ENCODE assay signal across 1 cellular context in genomic region chr12:12266873-12267634, GRCh38.
TF ChIP-seq lines count a peak whose summit lies in the region.

Gene LRP6, minus strand, starts transcription at chr12:12267044. Its CDS starts 309 bp downstream, at chr12:12266735.

TF ChIP-seq in HEK293, 187 proteins besides CTCF, POLR2A, EP300 and RAD21 (continued from another document):
- peak; percentile 96 for TF ChIP-seq PRDM2 (tag by site-specific recombination; IDR thresholded peaks at IDR 0.05; ENCODE audit: borderline replicate concordance)
- TF ChIP-seq HOXA7 (CRISPR knock-in tag; IDR thresholded peaks at IDR 0.05; ENCODE audit: borderline replicate concordance), result no peak
- peak; percentile 66; the same call in 1 of the 2 replicates for TF ChIP-seq ZNF701 (tag by site-specific recombination; IDR thresholded peaks at IDR 0.05)
- TF ChIP-seq ZNF558 (tag by site-specific recombination; IDR thresholded peaks at IDR 0.05), result peak; percentile 69; the same call in 1 of the 2 replicates
- no peak; the same call in 1 of the 2 replicates for TF ChIP-seq ZNF623 (tag by site-specific recombination; IDR thresholded peaks at IDR 0.05)
- no peak for TF ChIP-seq ZNF549 (tag by site-specific recombination; IDR thresholded peaks at IDR 0.05)
- no peak for TF ChIP-seq ZNF571 (tag by site-specific recombination; IDR thresholded peaks at IDR 0.05)
- TF ChIP-seq ZNF560 (tag by site-specific recombination; IDR thresholded peaks at IDR 0.05; ENCODE audit: borderline replicate concordance), result no peak
- peak; percentile 94 for TF ChIP-seq ZBTB48 (tag by site-specific recombination; IDR thresholded peaks at IDR 0.05)
- TF ChIP-seq BCL6B (tag by site-specific recombination; IDR thresholded peaks at IDR 0.05), result peak; percentile 40; the same call in 1 of the 2 replicates
- TF ChIP-seq KLF16 (tag by site-specific recombination; IDR thresholded peaks at IDR 0.05), result peak; percentile 100
- TF ChIP-seq, protein P1, sequence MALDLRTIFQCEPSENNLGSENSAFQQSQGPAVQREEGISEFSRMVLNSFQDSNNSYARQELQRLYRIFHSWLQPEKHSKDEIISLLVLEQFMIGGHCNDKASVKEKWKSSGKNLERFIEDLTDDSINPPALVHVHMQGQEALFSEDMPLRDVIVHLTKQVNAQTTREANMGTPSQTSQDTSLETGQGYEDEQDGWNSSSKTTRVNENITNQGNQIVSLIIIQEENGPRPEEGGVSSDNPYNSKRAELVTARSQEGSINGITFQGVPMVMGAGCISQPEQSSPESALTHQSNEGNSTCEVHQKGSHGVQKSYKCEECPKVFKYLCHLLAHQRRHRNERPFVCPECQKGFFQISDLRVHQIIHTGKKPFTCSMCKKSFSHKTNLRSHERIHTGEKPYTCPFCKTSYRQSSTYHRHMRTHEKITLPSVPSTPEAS (tag by site-specific recombination; IDR thresholded peaks at IDR 0.05), result peak; percentile 74
- peak; percentile 96 for TF ChIP-seq OVOL3 (tag by site-specific recombination; IDR thresholded peaks at IDR 0.05)
- TF ChIP-seq ZNF311 (tag by site-specific recombination; IDR thresholded peaks at IDR 0.05; ENCODE audit: borderline replicate concordance), result no peak
- TF ChIP-seq ZNF621 (tag by site-specific recombination; IDR thresholded peaks at IDR 0.05), result peak; percentile 65; the same call in 1 of the 2 replicates
- TF ChIP-seq GFI1B (tag by site-specific recombination; IDR thresholded peaks at IDR 0.05), result peak; percentile 84
- TF ChIP-seq, protein P2, sequence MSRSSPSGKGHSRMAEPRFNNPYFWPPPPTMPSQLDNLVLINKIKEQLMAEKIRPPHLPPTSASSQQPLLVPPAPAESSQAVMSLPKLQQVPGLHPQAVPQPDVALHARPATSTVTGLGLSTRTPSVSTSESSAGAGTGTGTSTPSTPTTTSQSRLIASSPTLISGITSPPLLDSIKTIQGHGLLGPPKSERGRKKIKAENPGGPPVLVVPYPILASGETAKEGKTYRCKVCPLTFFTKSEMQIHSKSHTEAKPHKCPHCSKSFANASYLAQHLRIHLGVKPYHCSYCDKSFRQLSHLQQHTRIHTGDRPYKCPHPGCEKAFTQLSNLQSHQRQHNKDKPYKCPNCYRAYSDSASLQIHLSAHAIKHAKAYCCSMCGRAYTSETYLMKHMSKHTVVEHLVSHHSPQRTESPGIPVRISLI (tag by site-specific recombination; IDR thresholded peaks at IDR 0.05), result no peak; the same call in none of the 2 replicates
- TF ChIP-seq ZNF10 (tag by site-specific recombination; IDR thresholded peaks at IDR 0.05), result peak; percentile 90; the same call in 1 of the 2 replicates
- TF ChIP-seq ZNF140 (tag by site-specific recombination; IDR thresholded peaks at IDR 0.05), result no peak; the same call in 1 of the 2 replicates
- TF ChIP-seq ZNF626 (tag by site-specific recombination; IDR thresholded peaks at IDR 0.05), result no peak; the same call in 1 of the 2 replicates
- 0 out of 2 replicates have a peak, but pooled peaks have one; percentile 40 for TF ChIP-seq ZNF473 (tag by site-specific recombination; IDR thresholded peaks at IDR 0.05)
- no peak for TF ChIP-seq ZNF292 (tag by site-specific recombination; IDR thresholded peaks at IDR 0.05; ENCODE audit: borderline replicate concordance, low read depth)
- TF ChIP-seq ZNF26 (tag by site-specific recombination; IDR thresholded peaks at IDR 0.05), result no peak
- TF ChIP-seq ZNF677 (tag by site-specific recombination; IDR thresholded peaks at IDR 0.05), result no peak
- no peak for TF ChIP-seq ZNF521 (tag by site-specific recombination; IDR thresholded peaks at IDR 0.05)
- TF ChIP-seq IKZF3 (tag by site-specific recombination; IDR thresholded peaks at IDR 0.05), result peak; percentile 96
- peak; percentile 76; the same call in 1 of the 2 replicates for TF ChIP-seq ZNF302 (tag by site-specific recombination; IDR thresholded peaks at IDR 0.05; ENCODE audit: low read depth)
- 0 out of 2 replicates have a peak, but pooled peaks have one; percentile 60 for TF ChIP-seq ZNF658 (tag by site-specific recombination; IDR thresholded peaks at IDR 0.05)
- TF ChIP-seq ZNF629 (tag by site-specific recombination; IDR thresholded peaks at IDR 0.05), result peak; percentile 93
- peak; percentile 99 for TF ChIP-seq ZSCAN23 (tag by site-specific recombination; IDR thresholded peaks at IDR 0.05)
- peak; percentile 99 for TF ChIP-seq ZNF146 (tag by site-specific recombination; IDR thresholded peaks at IDR 0.05)
- peak; percentile 100 for TF ChIP-seq ZNF2 (tag by site-specific recombination; IDR thresholded peaks at IDR 0.05)
- no peak for TF ChIP-seq ZNF19 (tag by site-specific recombination; IDR thresholded peaks at IDR 0.05; ENCODE audit: low read depth)
- no peak for TF ChIP-seq ZBTB44 (tag by site-specific recombination; IDR thresholded peaks at IDR 0.05)
- TF ChIP-seq PRDM10 (tag by site-specific recombination; IDR thresholded peaks at IDR 0.05), result peak; percentile 94
- no peak for TF ChIP-seq MEIS1 (CRISPR knock-in tag; IDR thresholded peaks at IDR 0.05; ENCODE audit: borderline replicate concordance)
- TF ChIP-seq ZFP69B (tag by site-specific recombination; IDR thresholded peaks at IDR 0.05), result peak; percentile 93
- TF ChIP-seq ZNF544 (tag by site-specific recombination; IDR thresholded peaks at IDR 0.05), result no peak
- TF ChIP-seq ZNF416 (tag by site-specific recombination; IDR thresholded peaks at IDR 0.05), result no peak; the same call in 1 of the 2 replicates
